In genomic region chr6:154159126-154159525, GRCh38 we compare ENCODE assay signal across 1 cellular context.
TF ChIP-seq lines count a peak whose summit lies in the region.

No MANE protein-coding gene starts in this region.

TF ChIP-seq in neural cell, 6 proteins besides CTCF, POLR2A, EP300 and RAD21 (continued from another document):
- TF ChIP-seq MXI1 (conservative IDR thresholded peaks at IDR 0.05; ENCODE audit: poor library complexity, severe bottlenecking) (no peak), SMC3 (conservative IDR thresholded peaks at IDR 0.05; ENCODE audit: poor library complexity) (no peak)
